Comparison of ENCODE assay signal across 8 cellular contexts in the genomic region with DNA sequence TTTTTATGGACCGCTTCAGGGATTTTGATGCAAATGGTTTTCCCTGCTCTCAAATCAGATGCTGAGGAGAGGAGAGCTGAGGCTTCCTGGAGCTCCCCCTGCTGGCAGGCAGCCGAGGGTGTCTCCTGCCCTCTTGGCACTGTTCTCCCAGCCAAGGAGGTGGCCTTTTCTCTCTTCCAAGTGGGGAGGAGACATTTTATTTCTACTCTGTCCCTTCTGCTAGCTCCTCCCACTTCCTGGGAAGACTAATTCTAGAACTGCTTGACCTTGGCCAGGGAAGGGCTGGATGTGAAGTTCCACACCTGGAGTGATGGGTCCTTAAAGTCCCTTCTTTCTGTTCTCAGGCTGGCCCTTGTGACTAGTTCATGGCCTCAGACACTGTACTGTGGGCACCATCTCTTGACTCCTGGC. TPM values are rescaled to one million over a fixed set of nuclear protein-coding genes. Genes with fewer than 3 reads are reported as not detected.
DNase-seq lines count a peak whose midpoint lies in the region; ATAC-seq and TF ChIP-seq lines count a peak whose summit lies in the region.

No MANE protein-coding gene starts in this region.

- DNase-seq in NCI-H1436 (lab: John Stamatoyannopoulos, UW) (peak; percentile 61), NCI-H1436 treated with DMSO at 0.1 percent for 48 hours (lab: John Stamatoyannopoulos, UW) (no peak), NCI-H128 (lab: John Stamatoyannopoulos, UW; ENCODE audit: unreplicated experiment) (peak; percentile 23), WERI-Rb-1 (peak; percentile 80), T47D (ENCODE audit: low read depth in 1 of 2, low spot score in 1 of 2) (peak; percentile 92 to 94), immature natural killer cell (peak; percentile 50 to 66 (median 62)), spleen (peak; percentile 92)

- peaks cover 39 to 100% (median 82%) of the 10 kb centered on the region in 6 donors for H3K4me1 ChIP-seq in spleen

- H3K27ac Mint-ChIP-seq in immature natural killer cell, result peak overlapping the region in 5 of 6 donors; percentile 28 to 73 (median 57)

- ATAC-seq in HG02610 (IDR thresholded peaks at IDR 0.05; ENCODE audit: unreplicated experiment), result no peak

- H3K36me3 Mint-ChIP-seq in immature natural killer cell, result peaks cover 3 to 9% (median 4%) of the 10 kb centered on the region in 3 donors

- in situ Hi-C loops in T47D (cut with HindIII; ENCODE audit: low pct_unique_long_range_greater_than_20kb, low sequenced_read_pairs), result no loop called here

- H3K27ac ChIP-seq in WERI-Rb-1 (no peak overlapping the region), spleen (peak overlapping the region in 7 of 8 donors; percentile 92 to 100 (median 98))

- H3K4me3 ChIP-seq in WERI-Rb-1 (ENCODE audit: low read depth, low read length) (no peak overlapping the region), spleen (peak overlapping the region in 1 of 8 donors; percentile 68)

- H3K27me3 ChIP-seq in WERI-Rb-1 (ENCODE audit: insufficient read depth, low read depth, severe bottlenecking) (no peaks in the 10 kb centered on the region), spleen (replicated peaks in 1 of 7) (no peaks in the 10 kb centered on the region)

- H3K4me3 Mint-ChIP-seq in immature natural killer cell, result peak overlapping the region in 2 of 5 donors; percentile 41 to 46

- no peak for TF ChIP-seq POLR2A in spleen (IDR thresholded peaks at IDR 0.05)

- peaks cover 0 to 6% (median 0%) of the 10 kb centered on the region in 3 donors for H3K27me3 Mint-ChIP-seq in immature natural killer cell (ENCODE audit: low read depth in 3 of 3)

- H3K4me1 Mint-ChIP-seq in immature natural killer cell, result peaks cover 22 to 33% of the 10 kb centered on the region in 2 donors

- H3K9me3 ChIP-seq in WERI-Rb-1 (ENCODE audit: severe bottlenecking), result no peaks in the 10 kb centered on the region
- no peaks in the 10 kb centered on the region for H3K9me3 ChIP-seq in spleen

- no peaks in the 10 kb centered on the region for H3K9me3 Mint-ChIP-seq in immature natural killer cell

- H3K36me3 ChIP-seq in WERI-Rb-1 (peaks cover 30% of the 10 kb centered on the region), spleen (peaks cover 0 to 69% (median 17%) of the 10 kb centered on the region in 6 donors)

- intact Hi-C loops in spleen (cut with DNase I; ENCODE audit: low total_unique reads), result no loop called here

- TF ChIP-seq CTCF in WERI-Rb-1 (IDR thresholded peaks at IDR 0.05; ENCODE audit: low read depth, low read length), result peak; percentile 99
- peak; percentile 68 to 95 (median 89) for TF ChIP-seq CTCF in spleen (IDR thresholded peaks at IDR 0.05 in 8 of 11, conservative IDR thresholded peaks at IDR 0.05 in 3 of 11)

- WGBS in spleen, 5 donors, result 5 to 38% (median 25%) methylated on average over 2 of the region's 2 CpGs

RNA-seq across cellular contexts. Expression of gene PTPA, which starts 31.8 kb away (rescaled TPM):
- 10 to 100 TPM; 16.8 to 19.1 (median 19.0) TPM for polyA plus RNA-seq in immature natural killer cell
- total RNA-seq in spleen, result 100 to 1,000 TPM in 3 of 7 donors, 10 to 100 TPM in 4; 71.5 to 107 (median 88.9) TPM
- 100 to 1,000 TPM in 1 of 3 donors, 10 to 100 TPM in 2; 38.8 to 104 (median 65.4) TPM for polyA plus RNA-seq in spleen

RNA-seq across cellular contexts. Expression of gene CRAT, which starts 32.4 kb away (rescaled TPM):
- polyA plus RNA-seq in immature natural killer cell (10 to 100 TPM in 2 of 3 donors, 1 to 10 TPM in 1; 9.8 to 22.4 (median 16.7) TPM), spleen (10 to 100 TPM in 1 of 3 donors, 1 to 10 TPM in 2; 5.7 to 11.8 (median 7.1) TPM)
- total RNA-seq in spleen, result 10 to 100 TPM; 14.9 to 32.3 (median 23.9) TPM

RNA-seq across cellular contexts. Expression of gene IER5L, which starts 35.0 kb away (rescaled TPM):
- polyA plus RNA-seq in immature natural killer cell, result 1 to 10 TPM in 1 of 3 donors, under 1 TPM in 2; 0.15 to 1.1 (median 0.16) TPM
- total RNA-seq in spleen, result 10 to 100 TPM in 2 of 7 donors, 1 to 10 TPM in 5; 3.9 to 10.4 (median 8.7) TPM
- 10 to 100 TPM in 1 of 3 donors, 1 to 10 TPM in 2; 6.9 to 14.0 (median 7.7) TPM for polyA plus RNA-seq in spleen
